ENCODE assay signal across 1 cellular context in genomic region chr12:88579941-88580871, GRCh38.
TF ChIP-seq lines count a peak whose summit lies in the region.

Gene KITLG, minus strand, starts transcription at chr12:88580471. Its CDS starts 193 bp downstream, at chr12:88580278.

TF ChIP-seq in HepG2, 621 proteins besides CTCF, POLR2A, EP300 and RAD21 (continued from another document):
- TF ChIP-seq ZNF512B (CRISPR knock-in tag; IDR thresholded peaks at IDR 0.05; ENCODE audit: borderline replicate concordance) (peak; percentile 80; the same call in 1 of the 2 replicates), ZFAT (CRISPR knock-in tag; conservative IDR thresholded peaks at IDR 0.05) (no peak), HOXA5 (CRISPR knock-in tag; IDR thresholded peaks at IDR 0.05) (0 out of 2 replicates have a peak, but pooled peaks have one; percentile 24), KLF15 (CRISPR knock-in tag; IDR thresholded peaks at IDR 0.05; ENCODE audit: borderline replicate concordance) (no peak; the same call in 1 of the 2 replicates), ZNF296 (CRISPR knock-in tag; conservative IDR thresholded peaks at IDR 0.05) (no peak), ZFP37 (CRISPR knock-in tag; IDR thresholded peaks at IDR 0.05; ENCODE audit: borderline replicate concordance) (no peak), ETV6 (CRISPR knock-in tag; conservative IDR thresholded peaks at IDR 0.05) (no peak), SKIL (CRISPR knock-in tag; IDR thresholded peaks at IDR 0.05; ENCODE audit: borderline replicate concordance) (no peak), ZBTB3 (CRISPR knock-in tag; IDR thresholded peaks at IDR 0.05; ENCODE audit: borderline replicate concordance, low read depth) (no peak), DNMT3B (CRISPR knock-in tag; conservative IDR thresholded peaks at IDR 0.05) (no peak), ZNF292 (CRISPR knock-in tag; IDR thresholded peaks at IDR 0.05; ENCODE audit: borderline replicate concordance, low read depth) (peak; percentile 70; the same call in 1 of the 2 replicates), AGO2 (optimal IDR thresholded peaks at IDR 0.05; ENCODE audit: low read depth, low read length) (peak; percentile 77), ZNF550 (CRISPR knock-in tag; IDR thresholded peaks at IDR 0.05; ENCODE audit: borderline replicate concordance) (no peak), DBP (CRISPR knock-in tag; IDR thresholded peaks at IDR 0.05; ENCODE audit: not compliant biosample characterization) (no peak), ZNF709 (CRISPR knock-in tag; IDR thresholded peaks at IDR 0.05) (no peak), SRSF4 (IDR thresholded peaks at IDR 0.05; ENCODE audit: low read depth, low read length, poor library complexity, severe bottlenecking) (no peak)
